ENCODE assay signal across 38 cellular contexts in genomic region chr3:100605358-100605757, GRCh38. TPM values are rescaled to one million over a fixed set of nuclear protein-coding genes. Genes with fewer than 3 reads are reported as not detected.
"Had no signal": no experiment of that assay in that cellular context is flagged by ENCODE, and none has a peak within 500 bp of the region (broad histone marks: within the 10 kb centered on the region; RNA-seq: fewer than 3 reads in every experiment).

No MANE protein-coding gene starts in this region.

- H3K27ac Mint-ChIP-seq: activated CD4-positive, alpha-beta memory T cell treated with anti-CD3 and anti-CD28 coated beads, Interleukin-2, amount 10 ng/mL, durations not matched to agents 7 days and 5 days; activated CD8-positive, alpha-beta memory T cell treated with anti-CD3 and anti-CD28 coated beads, Interleukin-2, amount 10 ng/mL, durations not matched to agents 7 days and 5 days; activated naive CD8-positive, alpha-beta T cell treated with anti-CD3 and anti-CD28 coated beads for 36 hours; activated T-cell treated with anti-CD3 and anti-CD28 coated beads, Interleukin-2, amount 50 U/mL, for 72 hours; activated T-helper 17 cell treated with anti-CD3 and anti-CD28 coated beads, Interleukin-2, amount 50 U/mL, for 72 hours; T-cell; T-helper 17 cell had no signal

- H3K9me3 Mint-ChIP-seq: activated CD4-positive, alpha-beta memory T cell treated with anti-CD3 and anti-CD28 coated beads, Interleukin-2, amount 10 ng/mL, durations not matched to agents 7 days and 5 days; activated naive CD8-positive, alpha-beta T cell treated with anti-CD3 and anti-CD28 coated beads for 36 hours; activated T-cell treated with anti-CD3 and anti-CD28 coated beads, Interleukin-2, amount 50 U/mL, for 72 hours; activated T-helper 17 cell treated with anti-CD3 and anti-CD28 coated beads, Interleukin-2, amount 50 U/mL, for 72 hours; T-cell had no signal

- H3K4me3 Mint-ChIP-seq: activated CD4-positive, alpha-beta memory T cell treated with anti-CD3 and anti-CD28 coated beads, Interleukin-2, amount 10 ng/mL, durations not matched to agents 7 days and 5 days; activated CD8-positive, alpha-beta memory T cell treated with anti-CD3 and anti-CD28 coated beads, Interleukin-2, amount 10 ng/mL, durations not matched to agents 7 days and 5 days; activated naive CD8-positive, alpha-beta T cell treated with anti-CD3 and anti-CD28 coated beads for 36 hours; activated T-cell treated with anti-CD3 and anti-CD28 coated beads, Interleukin-2, amount 50 U/mL, for 72 hours; activated T-helper 17 cell treated with anti-CD3 and anti-CD28 coated beads, Interleukin-2, amount 50 U/mL, for 72 hours; T-cell; T-helper 17 cell had no signal

- H3K4me3 ChIP-seq: ascending aorta, cardiac muscle cell, MG63, Peyer's patch, SJSA1 had no signal

- H3K4me1 ChIP-seq: ascending aorta had no signal

- H3K36me3 Mint-ChIP-seq: activated CD8-positive, alpha-beta memory T cell treated with anti-CD3 and anti-CD28 coated beads, Interleukin-2, amount 10 ng/mL, durations not matched to agents 7 days and 5 days; activated naive CD8-positive, alpha-beta T cell treated with anti-CD3 and anti-CD28 coated beads for 36 hours; T-cell had no signal

- DNase-seq: activated CD4-positive, alpha-beta memory T cell treated with anti-CD3 and anti-CD28 coated beads, Interleukin-2, amount 10 ng/mL, durations not matched to agents 7 days and 5 days; activated CD4-positive, alpha-beta T cell treated with anti-CD3 and anti-CD28 coated beads for 1 hour; activated CD4-positive, alpha-beta T cell treated with anti-CD3 and anti-CD28 coated beads for 48 hours; activated CD4-positive, CD25-positive, alpha-beta regulatory T cell; activated CD8-positive, alpha-beta memory T cell treated with anti-CD3 and anti-CD28 coated beads for 24 hours; activated CD8-positive, alpha-beta memory T cell treated with anti-CD3 and anti-CD28 coated beads, Interleukin-2, amount 10 ng/mL, durations not matched to agents 7 days and 5 days; activated CD8-positive, alpha-beta memory T cell treated with anti-CD3 and anti-CD28 coated beads, Interleukin-2, amount 50 U/mL, for 48 hours; activated effector memory CD4-positive, alpha-beta T cell treated with anti-CD3 and anti-CD28 coated beads, Interleukin-2, amount 50 U/mL, for 16 hours; activated naive CD4-positive, alpha-beta T cell; activated naive CD4-positive, alpha-beta T cell treated with anti-CD3 and anti-CD28 coated beads, Interleukin-2, amount 50 U/mL, for 16 hours; activated naive CD8-positive, alpha-beta T cell treated with anti-CD3 and anti-CD28 coated beads for 36 hours; activated T-cell treated with anti-CD3 and anti-CD28 coated beads, Interleukin-2, amount 50 U/mL, for 72 hours; amygdala; Kasumi-1; KG1; MG63; NCI-H1048; NCI-H1105 treated with DMSO at 0.1 percent for 48 hours; NCI-H1436; NCI-H1694 treated with DMSO at 0.1 percent for 48 hours; NCI-H2029; NCI-H345; NCI-H524 treated with DMSO at 0.1 percent for 48 hours; NK-92 treated with Interleukin-12 subunit alpha and Interleukin-12 subunit beta, amount 100 ng/mL, for 24 hours; PC-3; Peyer's patch; RPMI8226; SHP77 treated with DMSO at 0.1 percent for 48 hours; SK-N-SH; T-cell; T-helper 17 cell; T-helper 9 cell had no signal

- H3K4me2 ChIP-seq: SK-N-SH had no signal

- H3K27ac ChIP-seq: ascending aorta, cardiac muscle cell, Peyer's patch, SJSA1, VCaP had no signal

- H3K9me3 ChIP-seq: ascending aorta, MG63, Peyer's patch, SJSA1, SK-N-SH had no signal

- ATAC-seq: activated CD8-positive, alpha-beta memory T cell treated with anti-CD3 and anti-CD28 coated beads, Interleukin-2, amount 10 ng/mL, durations not matched to agents 7 days and 5 days; activated T-cell treated with anti-CD3 and anti-CD28 coated beads, Interleukin-2, amount 50 U/mL, for 72 hours; activated T-helper 17 cell treated with anti-CD3 and anti-CD28 coated beads, Interleukin-2, amount 50 U/mL, for 72 hours; PC-3; T-cell; T-helper 17 cell had no signal

- H3K36me3 ChIP-seq: ascending aorta, cardiac muscle cell, MG63, Peyer's patch, SJSA1 had no signal

- H3K27me3 ChIP-seq: ascending aorta, cardiac muscle cell, Peyer's patch, SJSA1 had no signal

- H3K9ac ChIP-seq: SK-N-SH had no signal

RNA-seq across cellular contexts. Expression of gene ADGRG7, which starts 4.0 kb away (rescaled TPM):
- total RNA-seq: activated CD4-positive, alpha-beta memory T cell treated with anti-CD3 and anti-CD28 coated beads, Interleukin-2, amount 10 ng/mL, durations not matched to agents 7 days and 5 days; activated CD8-positive, alpha-beta memory T cell treated with anti-CD3 and anti-CD28 coated beads, Interleukin-2, amount 10 ng/mL, durations not matched to agents 7 days and 5 days; activated naive CD8-positive, alpha-beta T cell treated with anti-CD3 and anti-CD28 coated beads for 36 hours; activated T-cell treated with anti-CD3 and anti-CD28 coated beads, Interleukin-2, amount 50 U/mL, for 72 hours; activated T-helper 17 cell treated with anti-CD3 and anti-CD28 coated beads, Interleukin-2, amount 50 U/mL, for 72 hours; ascending aorta; NCI-H460; PC-3; SJSA1; T-cell; T-helper 17 cell had no signal
- polyA plus RNA-seq: SK-N-SH had no signal
